Comparison of ENCODE assay signal across 17 cellular contexts in genomic region chr7:26410156-26410555, GRCh38.
DNase-seq lines count a peak whose midpoint lies in the region; ATAC-seq and TF ChIP-seq lines count a peak whose summit lies in the region.
"Had no signal": no experiment of that assay in that cellular context is flagged by ENCODE, and none has a peak within 500 bp of the region (broad histone marks: within the 10 kb centered on the region; RNA-seq: fewer than 3 reads in every experiment).

No MANE protein-coding gene starts in this region.

- no peaks in the 10 kb centered on the region; the same call in 1 of the 2 replicates for H3K27me3 ChIP-seq in Caco-2 (replicated peaks; ENCODE audit: control insufficient read depth, insufficient read depth, low read length)
- H3K27me3 ChIP-seq in gastrocnemius medialis = no peaks in the 10 kb centered on the region

- no peak overlapping the region for H3K4me3 ChIP-seq in Caco-2 (ENCODE audit: low read depth, low read length)
- H3K4me3 ChIP-seq in gastrocnemius medialis = no peak overlapping the region
- H3K4me3 ChIP-seq: SK-N-MC had no signal

- H3K27me3 Mint-ChIP-seq in Caco-2 (ENCODE audit: insufficient read depth, unreplicated experiment) = no peaks in the 10 kb centered on the region

- intact Hi-C loops in Caco-2 (cut with micrococcal nuclease; ENCODE audit: unreplicated experiment) = no loop called here
- intact Hi-C loops in gastrocnemius medialis (cut with DNase I; ENCODE audit: low total_unique reads) = no loop called here

- no peak for DNase-seq in Caco-2
- DNase-seq in NCI-H1417 (lab: John Stamatoyannopoulos, UW) = peak; percentile 88 to 99 (median 97)
- DNase-seq in NCI-H2227 treated with DMSO at 0.1 percent for 48 hours (lab: John Stamatoyannopoulos, UW) = peak; percentile 59
- DNase-seq in astrocyte of the hippocampus (ENCODE audit: low read depth, low spot score) = peak; percentile 10
- no peak for DNase-seq in gastrocnemius medialis
- DNase-seq in GM10266 (ENCODE audit: extremely low spot score) = no peak
- DNase-seq in NCI-H526 treated with DMSO at 0.1 percent for 48 hours (lab: John Stamatoyannopoulos, UW) = no peak
- DNase-seq: COR-L47, HCEC 1CT, IMR-90, MV-4-11, NCI-H1930, NCI-H446 had no signal

- H3K27ac ChIP-seq in gastrocnemius medialis = no peak overlapping the region
- H3K27ac ChIP-seq: C4-2B, SK-N-MC had no signal

- no TSS peak for BruUV-seq in Caco-2 (replicated peaks; lab: Mats Ljungman, UMichigan)

- CTCF ChIA-PET in Caco-2 (lab: Charles Lee) = interaction anchor here (0.9 to 1.1 kb wide), 3 partner anchors 11 to 751 kb away, joined by 3 to 4 read pairs (median 3); no protein-coding TSS in a partner anchor

- H3K4me1 ChIP-seq in Caco-2 (peaks cover 18% of the 10 kb centered on the region), gastrocnemius medialis (no peaks in the 10 kb centered on the region)

- no peak overlapping the region for H3K4me3 Mint-ChIP-seq in Caco-2 (ENCODE audit: unreplicated experiment)

- H3K36me3 Mint-ChIP-seq in Caco-2 (ENCODE audit: insufficient read depth, unreplicated experiment) = no peaks in the 10 kb centered on the region

- TF ChIP-seq POLR2A in gastrocnemius medialis (IDR thresholded peaks at IDR 0.05) = no peak

- H3K4me1 Mint-ChIP-seq in Caco-2 (ENCODE audit: low read depth, unreplicated experiment) = peaks cover 27% of the 10 kb centered on the region

- H3K27ac Mint-ChIP-seq in Caco-2 (ENCODE audit: unreplicated experiment) = peak overlapping the region; percentile 32

- ATAC-seq in gastrocnemius medialis (no peak), GM21786 (IDR thresholded peaks at IDR 0.05; ENCODE audit: unreplicated experiment) (no peak)
- ATAC-seq: Right ventricle myocardium inferior had no signal

- POLR2A ChIA-PET in Caco-2 (lab: Charles Lee) = no interaction called here

- in situ Hi-C loops in gastrocnemius medialis (cut with MboI; ENCODE audit: low sequenced_read_pairs in 4 of 4) = no loop called here

- no peaks in the 10 kb centered on the region for H3K9me3 Mint-ChIP-seq in Caco-2 (ENCODE audit: unreplicated experiment)

- no peaks in the 10 kb centered on the region for H3K36me3 ChIP-seq in Caco-2 (ENCODE audit: control insufficient read depth, insufficient read depth, low read length)
- H3K36me3 ChIP-seq in gastrocnemius medialis = no peaks in the 10 kb centered on the region

- TF ChIP-seq CTCF in Caco-2 (IDR thresholded peaks at IDR 0.05; ENCODE audit: insufficient read depth in 1 of 2, low read depth in 1 of 2, low read length in 1 of 2, severe bottlenecking in 1 of 2, unreplicated experiment in 1 of 2) (no peak), gastrocnemius medialis (IDR thresholded peaks at IDR 0.05 in 4 of 5, conservative IDR thresholded peaks at IDR 0.05 in 1 of 5) (no peak), GM10266 (IDR thresholded peaks at IDR 0.05; ENCODE audit: control insufficient read depth, insufficient read depth, low read depth, missing control alignments) (no peak)

- H3K9me3 ChIP-seq in Caco-2 (no peaks in the 10 kb centered on the region), gastrocnemius medialis (no peaks in the 10 kb centered on the region)

Comparison
In these comparisons a context has a peak if more than half of its experiments do, and no peak if none do; other contexts are left out.
1. DNase-seq: peak in NCI-H1417 (3 of 3), NCI-H2227 treated with DMSO at 0.1 percent for 48 hours (single experiment) and astrocyte of the hippocampus (single experiment); none in Caco-2 (0 of 2), gastrocnemius medialis (0 of 2), GM10266 (single experiment) and NCI-H526 treated with DMSO at 0.1 percent for 48 hours (single experiment).